Comparison of ENCODE assay signal across 9 cellular contexts in the genomic region with DNA sequence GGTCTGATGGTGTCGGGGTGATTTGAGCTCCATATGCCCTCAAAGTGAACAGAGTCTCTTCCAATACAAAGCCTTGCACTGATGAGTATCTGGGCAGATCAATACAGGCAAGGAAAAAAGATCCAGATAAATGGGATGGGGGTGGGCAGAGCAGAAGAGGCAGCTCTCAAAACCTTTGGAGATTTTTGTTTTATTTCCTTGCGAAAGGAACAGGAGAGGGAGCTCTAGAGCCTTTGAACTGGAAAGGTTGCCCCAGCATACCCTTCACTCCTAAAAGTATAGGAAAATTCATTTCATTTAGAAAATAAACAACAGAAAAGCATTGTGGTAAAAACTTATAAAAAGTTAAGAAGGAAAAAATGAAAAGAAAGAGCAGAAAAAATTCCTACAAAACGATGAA. TPM values are rescaled to one million over a fixed set of nuclear protein-coding genes. Genes with fewer than 3 reads are reported as not detected.
DNase-seq lines count a peak whose midpoint lies in the region; ATAC-seq and TF ChIP-seq lines count a peak whose summit lies in the region.
"Had no signal": no experiment of that assay in that cellular context is flagged by ENCODE, and none has a peak within 500 bp of the region (broad histone marks: within the 10 kb centered on the region; RNA-seq: fewer than 3 reads in every experiment).

No MANE protein-coding gene starts in this region.

- H3K27ac ChIP-seq in AG04450 (ENCODE audit: low read depth, low read length) = no peak overlapping the region
- no peak overlapping the region for H3K27ac ChIP-seq in CD8-positive, alpha-beta memory T cell (ENCODE audit: low read depth, low read length)

- H3K36me3 Mint-ChIP-seq in CD8-positive, alpha-beta memory T cell = peaks cover 0 to 3% (median 0%) of the 10 kb centered on the region in 3 donors

- H3K27ac Mint-ChIP-seq in CD8-positive, alpha-beta memory T cell = no peak overlapping the region

- no peak for ATAC-seq in HG02759 (IDR thresholded peaks at IDR 0.05; ENCODE audit: unreplicated experiment)

- H3K4me3 Mint-ChIP-seq in CD8-positive, alpha-beta memory T cell = no peak overlapping the region

- no peak for DNase-seq in AG04450 (ENCODE audit: low read depth, low spot score)
- no peak for DNase-seq in GM13976 (ENCODE audit: low spot score)
- peak; percentile 5 for DNase-seq in RKO (ENCODE audit: low spot score)
- peak; percentile 16 to 57 for DNase-seq in foreskin fibroblast
- no peak for DNase-seq in CD8-positive, alpha-beta memory T cell
- DNase-seq in NCI-H146 (lab: John Stamatoyannopoulos, UW) = no peak
- no peak for DNase-seq in stimulated activated CD4-positive, alpha-beta T cell treated with anti-CD3 and anti-CD28 coated beads, Interleukin-12 subunit alpha, Interleukin-12 subunit beta, amount 100 ng/mL, for 4 hours

- no peaks in the 10 kb centered on the region for H3K36me3 ChIP-seq in CD8-positive, alpha-beta memory T cell (ENCODE audit: insufficient read depth, low read length)

- TF ChIP-seq CTCF in AG04450 (IDR thresholded peaks at IDR 0.05; ENCODE audit: low read depth, low read length) (peak; percentile 65), GM13976 (IDR thresholded peaks at IDR 0.05; ENCODE audit: borderline replicate concordance, control extremely low read depth, extremely low read depth, insufficient read depth, missing control alignments) (peak; percentile 16), foreskin fibroblast (IDR thresholded peaks at IDR 0.05; ENCODE audit: low read depth, low read length) (peak; percentile 41)

- H3K27me3 ChIP-seq in AG04450 (ENCODE audit: control insufficient read depth, insufficient read depth, low read length) = peaks cover 12% of the 10 kb centered on the region
- H3K27me3 ChIP-seq in CD8-positive, alpha-beta memory T cell (ENCODE audit: insufficient read depth, low read length, poor library complexity, severe bottlenecking) = peaks cover 4% of the 10 kb centered on the region

- in situ Hi-C loops in GM13976 (cut with MboI; ENCODE audit: low sequenced_read_pairs, unreplicated experiment) = no loop called here

- H3K9me3 ChIP-seq in AG04450 (ENCODE audit: control insufficient read depth, insufficient read depth, low read length) = no peaks in the 10 kb centered on the region
- no peaks in the 10 kb centered on the region for H3K9me3 ChIP-seq in CD8-positive, alpha-beta memory T cell (ENCODE audit: low read length)

- no peaks in the 10 kb centered on the region for H3K4me1 Mint-ChIP-seq in CD8-positive, alpha-beta memory T cell

- H3K27me3 Mint-ChIP-seq in CD8-positive, alpha-beta memory T cell = peaks cover 29 to 37% of the 10 kb centered on the region in 2 donors

- H3K9me3 Mint-ChIP-seq in CD8-positive, alpha-beta memory T cell = peaks cover 0 to 4% (median 0%) of the 10 kb centered on the region in 5 donors

- no peaks in the 10 kb centered on the region for H3K4me1 ChIP-seq in CD8-positive, alpha-beta memory T cell (ENCODE audit: insufficient read depth, low read length)

- no peak overlapping the region for H3K4me3 ChIP-seq in AG04450 (ENCODE audit: low read depth, low read length)
- H3K4me3 ChIP-seq in foreskin fibroblast (ENCODE audit: low read depth in 1 of 2, low read length in 2 of 2) = no peak overlapping the region
- H3K4me3 ChIP-seq in CD8-positive, alpha-beta memory T cell (ENCODE audit: low read length) = no peak overlapping the region

- POLR2A ChIA-PET in AG04450 (lab: Yijun Ruan, JAX) = interaction anchor here (1.2 kb wide), 1 partner anchor 133 kb away, joined by 3 read pairs; no protein-coding TSS in a partner anchor
- POLR2A ChIA-PET in CD8-positive, alpha-beta memory T cell (lab: Charles Lee) = no interaction called here

- CTCF ChIA-PET in AG04450 (lab: Charles Lee) = interaction anchor here (0.7 to 2.5 kb wide), 20 partner anchors 10 to 486 kb away, joined by 3 to 70 read pairs (median 4); a partner anchor contains a TSS
- CTCF ChIA-PET in CD8-positive, alpha-beta memory T cell (lab: Charles Lee) = interaction anchor here (1.0 to 1.3 kb wide), 2 partner anchors 201 to 451 kb away, joined by 3 read pairs; no protein-coding TSS in a partner anchor

RNA-seq across cellular contexts. Expression of a gene that starts 31.4 kb away (rescaled TPM):
- polyA plus RNA-seq in AG04450 (2011; rRNA removed) = not detected in 2 replicates
- not detected in 2 replicates for polyA minus RNA-seq in AG04450 (2011; rRNA and poly(A)+ RNA removed)
- total RNA-seq in CD8-positive, alpha-beta memory T cell = not detected
- not detected for polyA plus RNA-seq in CD8-positive, alpha-beta memory T cell
- total RNA-seq: NCI-H460 had no signal

Comparison
In these comparisons a context has a peak if more than half of its experiments do, and no peak if none do; other contexts are left out.
1. DNase-seq: peak in RKO (single experiment) and foreskin fibroblast (2 of 2); none in AG04450 (single experiment), GM13976 (single experiment), CD8-positive, alpha-beta memory T cell (0 of 5), NCI-H146 (single experiment) and stimulated activated CD4-positive, alpha-beta T cell treated with anti-CD3 and anti-CD28 coated beads, Interleukin-12 subunit alpha, Interleukin-12 subunit beta, amount 100 ng/mL, for 4 hours (single experiment).
2. Peak in every context shown above with its lines, with median percentiles within 50 percentile points of each other: CTCF ChIP-seq.